ENCODE assay signal across 1 cellular context in the genomic region with DNA sequence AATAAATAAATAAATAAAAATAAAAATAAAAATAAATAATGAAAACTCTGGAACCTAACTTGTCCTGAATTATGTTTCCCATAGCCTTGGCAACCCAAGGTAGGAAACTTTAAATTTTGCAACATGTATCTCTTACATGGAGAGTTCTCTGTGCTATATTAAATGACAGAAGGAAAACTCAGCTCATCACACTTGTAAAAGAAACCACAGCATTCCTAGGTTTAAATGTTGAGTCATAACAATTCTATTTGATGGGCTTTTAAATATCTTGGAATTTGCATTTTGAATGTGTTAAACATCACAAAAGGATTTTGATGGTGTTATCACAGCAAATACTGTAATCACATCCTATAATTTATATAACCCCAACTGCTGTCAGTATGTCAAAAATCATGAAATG.
TF ChIP-seq lines count a peak whose summit lies in the region.

No MANE protein-coding gene starts in this region.

TF ChIP-seq in SK-N-SH treated with all-trans-retinoic acid at 6 μM for 48 hours, 23 proteins besides CTCF, POLR2A, EP300 and RAD21 (continued from another document):
- TF ChIP-seq, protein P1, sequence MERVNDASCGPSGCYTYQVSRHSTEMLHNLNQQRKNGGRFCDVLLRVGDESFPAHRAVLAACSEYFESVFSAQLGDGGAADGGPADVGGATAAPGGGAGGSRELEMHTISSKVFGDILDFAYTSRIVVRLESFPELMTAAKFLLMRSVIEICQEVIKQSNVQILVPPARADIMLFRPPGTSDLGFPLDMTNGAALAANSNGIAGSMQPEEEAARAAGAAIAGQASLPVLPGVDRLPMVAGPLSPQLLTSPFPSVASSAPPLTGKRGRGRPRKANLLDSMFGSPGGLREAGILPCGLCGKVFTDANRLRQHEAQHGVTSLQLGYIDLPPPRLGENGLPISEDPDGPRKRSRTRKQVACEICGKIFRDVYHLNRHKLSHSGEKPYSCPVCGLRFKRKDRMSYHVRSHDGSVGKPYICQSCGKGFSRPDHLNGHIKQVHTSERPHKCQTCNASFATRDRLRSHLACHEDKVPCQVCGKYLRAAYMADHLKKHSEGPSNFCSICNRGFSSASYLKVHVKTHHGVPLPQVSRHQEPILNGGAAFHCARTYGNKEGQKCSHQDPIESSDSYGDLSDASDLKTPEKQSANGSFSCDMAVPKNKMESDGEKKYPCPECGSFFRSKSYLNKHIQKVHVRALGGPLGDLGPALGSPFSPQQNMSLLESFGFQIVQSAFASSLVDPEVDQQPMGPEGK (CRISPR knock-in tag; IDR thresholded peaks at IDR 0.05; ENCODE audit: borderline replicate concordance), result no peak
- TF ChIP-seq RARB (CRISPR knock-in tag; IDR thresholded peaks at IDR 0.05), result no peak
- TF ChIP-seq BACH2 (CRISPR knock-in tag; IDR thresholded peaks at IDR 0.05; ENCODE audit: borderline replicate concordance), result no peak
